In genomic region chr17:65698381-65699061, GRCh38 we compare ENCODE assay signal across 11 cellular contexts.
DNase-seq lines count a peak whose midpoint lies in the region; ATAC-seq, FAIRE-seq and TF ChIP-seq lines count a peak whose summit lies in the region.
"Had no signal": no experiment of that assay in that cellular context is flagged by ENCODE, and none has a peak within 500 bp of the region (broad histone marks: within the 10 kb centered on the region; RNA-seq: fewer than 3 reads in every experiment).

No MANE protein-coding gene starts in this region.

- TF ChIP-seq CTCF in bronchial epithelial cell (IDR thresholded peaks at IDR 0.05; ENCODE audit: insufficient read depth, low read length, severe bottlenecking) = no peak

- ATAC-seq in left colon = peak; percentile 25

- no peak overlapping the region for H3K4me3 ChIP-seq in bronchial epithelial cell (ENCODE audit: low read depth, low read length)
- H3K4me3 ChIP-seq: esophagus squamous epithelium had no signal

- H3K27me3 ChIP-seq in bronchial epithelial cell (ENCODE audit: control insufficient read depth, insufficient read depth, low read length) = no peaks in the 10 kb centered on the region
- H3K27me3 ChIP-seq: esophagus squamous epithelium had no signal

- FAIRE-seq in bronchial epithelial cell (lab: Jason Lieb, UNC) (peak; percentile 58), urothelium cell line (lab: Jason Lieb, UNC) (no peak), GM12892 (lab: Jason Lieb, UNC) (no peak)

- intact Hi-C loops in left colon (cut with DNase I, micrococcal nuclease) = no loop called here

- no peaks in the 10 kb centered on the region for H3K36me3 ChIP-seq in bronchial epithelial cell (ENCODE audit: control insufficient read depth, insufficient read depth, low read length)
- H3K36me3 ChIP-seq: esophagus squamous epithelium had no signal

- TF ChIP-seq POLR2A in GM12892 (IDR thresholded peaks at IDR 0.05; ENCODE audit: low read depth, low read length) = no peak

- peak; percentile 60 for DNase-seq in HT-29 (ENCODE audit: low spot score)
- DNase-seq in bronchial epithelial cell (ENCODE audit: low read depth) = peak; percentile 35
- DNase-seq in left colon = no peak
- DNase-seq in urothelium cell line (ENCODE audit: low spot score) = peak; percentile 40
- no peak for DNase-seq in GM12892 (ENCODE audit: insufficient read length)
- DNase-seq in activated effector memory CD4-positive, alpha-beta T cell treated with anti-CD3 and anti-CD28 coated beads, Interleukin-2, amount 50 U/mL, for 16 hours = no peak
- no peak for DNase-seq in NCI-H446 (lab: John Stamatoyannopoulos, UW)
- DNase-seq: activated CD4-positive, alpha-beta T cell treated with anti-CD3 and anti-CD28 coated beads, Interleukin-2, amount 10 ng/mL, durations not matched to agents 7 days and 5 days; esophagus squamous epithelium; HCEC 1CT; NCI-H526 had no signal

Comparison
In these comparisons a context has a peak if more than half of its experiments do, and no peak if none do; other contexts are left out.
1. DNase-seq: peak in HT-29 (single experiment), bronchial epithelial cell (single experiment) and urothelium cell line (single experiment); none in left colon (0 of 2), GM12892 (single experiment), activated effector memory CD4-positive, alpha-beta T cell treated with anti-CD3 and anti-CD28 coated beads, Interleukin-2, amount 50 U/mL, for 16 hours (single experiment) and NCI-H446 (0 of 2).